ENCODE assay signal across 11 cellular contexts in the genomic region with DNA sequence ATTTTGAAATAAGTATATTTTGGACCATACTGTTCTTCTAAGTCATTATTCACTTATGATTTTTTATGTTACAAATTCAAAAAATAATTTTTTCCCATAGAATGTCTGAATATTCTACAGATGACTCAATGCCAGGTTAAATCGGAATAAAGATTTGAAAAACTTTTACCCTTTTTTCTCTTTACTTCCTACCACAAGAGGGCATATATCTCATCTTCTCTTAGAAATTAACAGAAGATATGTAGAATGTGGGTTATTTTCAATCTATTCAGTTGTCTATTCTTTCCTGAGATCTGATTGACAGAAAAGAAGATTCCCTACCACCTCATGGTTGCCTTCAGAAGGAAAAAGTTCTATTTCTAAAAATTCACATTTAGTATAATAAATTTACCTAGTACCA. TPM values are rescaled to one million over a fixed set of nuclear protein-coding genes. Genes with fewer than 3 reads are reported as not detected.
DNase-seq lines count a peak whose midpoint lies in the region; ATAC-seq, FAIRE-seq and TF ChIP-seq lines count a peak whose summit lies in the region.
"Had no signal": no experiment of that assay in that cellular context is flagged by ENCODE, and none has a peak within 500 bp of the region (broad histone marks: within the 10 kb centered on the region; RNA-seq: fewer than 3 reads in every experiment).

No MANE protein-coding gene starts in this region.

- H3K4me3 ChIP-seq in AG04449 (ENCODE audit: low read depth, low read length), result no peak overlapping the region
- H3K4me3 ChIP-seq in HCT116 (replicated peaks in 1 of 2; ENCODE audit: low read depth in 1 of 2, low read length in 2 of 2), result no peak overlapping the region
- no peak overlapping the region for H3K4me3 ChIP-seq in kidney (ENCODE audit: low read length in 2 of 2)
- H3K4me3 ChIP-seq in upper lobe of left lung, result no peak overlapping the region

- DNase-seq in AG04449 (ENCODE audit: low read depth, low spot score) (no peak), HCT116 (ENCODE audit: low read depth, low spot score) (no peak), kidney (no peak), upper lobe of left lung (no peak), HPDE6-E6E7 (ENCODE audit: extremely low spot score) (no peak), head of caudate nucleus (no peak)
- DNase-seq: caudate nucleus, NCI-H526 had no signal

- H3K9me2 ChIP-seq in HCT116 (ENCODE audit: insufficient read depth), result no peaks in the 10 kb centered on the region

- TF ChIP-seq POLR2A in HCT116 (IDR thresholded peaks at IDR 0.05; ENCODE audit: borderline replicate concordance, extremely low read depth, insufficient read depth, insufficient read length) (no peak), upper lobe of left lung (IDR thresholded peaks at IDR 0.05) (no peak)

- H4K20me1 ChIP-seq in HCT116 (ENCODE audit: insufficient read depth), result no peaks in the 10 kb centered on the region

- H3K4me1 ChIP-seq in HCT116 (ENCODE audit: control insufficient read depth in 1 of 2, insufficient read depth in 2 of 2, low read length in 2 of 2) (peaks cover 0 to under 1% of the 10 kb centered on the region in 2 experiments; a peak in 2 of 4 replicates), kidney (ENCODE audit: control insufficient read depth in 1 of 2, insufficient read depth in 1 of 2, low read depth in 1 of 2, low read length in 2 of 2) (no peaks in the 10 kb centered on the region), upper lobe of left lung (peaks cover 0 to 2% (median under 1%) of the 10 kb centered on the region in 4 donors)

- TF ChIP-seq CTCF in AG04449 (IDR thresholded peaks at IDR 0.05; ENCODE audit: insufficient read depth, low read length, missing control alignments), result peak; percentile 4
- peak in 2 of 3 experiments; percentile 32 to 46; a peak in 3 of 6 replicates for TF ChIP-seq CTCF in HCT116 (IDR thresholded peaks at IDR 0.05 in 2 of 3, conservative IDR thresholded peaks at IDR 0.05 in 1 of 3; ENCODE audit: borderline replicate concordance in 1 of 3, insufficient read depth in 1 of 3, low read depth in 2 of 3, low read length in 2 of 3)
- TF ChIP-seq CTCF in VCaP (conservative IDR thresholded peaks at IDR 0.05), result peak; percentile 58
- TF ChIP-seq CTCF in kidney (IDR thresholded peaks at IDR 0.05; ENCODE audit: borderline replicate concordance, extremely low read depth, insufficient read depth), result peak; percentile 19
- TF ChIP-seq CTCF in upper lobe of left lung (IDR thresholded peaks at IDR 0.05), result no peak

- FAIRE-seq in kidney (lab: Jason Lieb, UNC), result peak; percentile 3
- FAIRE-seq: urothelium cell line had no signal

- H3K9me3 ChIP-seq in HCT116 (ENCODE audit: control insufficient read depth in 1 of 2, insufficient read depth in 1 of 2, low read depth in 1 of 2, low read length in 2 of 2) (no peaks in the 10 kb centered on the region), kidney (ENCODE audit: control insufficient read depth in 1 of 2, low read length in 2 of 2) (no peaks in the 10 kb centered on the region), upper lobe of left lung (no peaks in the 10 kb centered on the region)

- ATAC-seq in HCT116, result no peak
- no peak for ATAC-seq in upper lobe of left lung (ENCODE audit: low FRiP score in 2 of 2)
- ATAC-seq in GM21528 (IDR thresholded peaks at IDR 0.05; ENCODE audit: low FRiP score, unreplicated experiment), result no peak

- intact Hi-C loops in HCT116 (cut with micrococcal nuclease) (loop anchor here (5.0 kb wide), 2 partner anchors 289 to 359 kb away; no protein-coding TSS in a partner anchor), kidney (cut with DNase I) (no loop called here), head of caudate nucleus (cut with DNase I) (no loop called here)

- peak overlapping the region; percentile 63 for H2AFZ ChIP-seq in HCT116 (ENCODE audit: low read depth, low read length, poor library complexity, severe bottlenecking)

- no peak for TF ChIP-seq EP300 in upper lobe of left lung (IDR thresholded peaks at IDR 0.05)

- whole genome bisulfite sequencing in upper lobe of left lung, 2 donors, result 81 to 85% methylated on average over 1 of the region's 1 CpG

- no peak overlapping the region for H3K4me2 ChIP-seq in HCT116 (ENCODE audit: low read length)

- TF ChIP-seq RAD21 in HCT116 (IDR thresholded peaks at IDR 0.05; ENCODE audit: low read depth), result peak; percentile 39

- POLR2A ChIA-PET in AG04449 (lab: Yijun Ruan, JAX) (no interaction called here), HCT116 (lab: Charles Lee) (interaction anchor here (1.3 to 1.5 kb wide), 2 partner anchors 53 to 319 kb away, joined by 3 to 4 read pairs; partner anchors contain the start of gene KITLG)

- RAD21 ChIA-PET in HCT116 (lab: Charles Lee; ENCODE audit: low non-redundant PET in 1 of 2, low total read pairs in 2 of 2, uncharacterized antibody in 2 of 2, unreplicated experiment in 2 of 2), result no interaction called here

- H3K9ac ChIP-seq in HCT116 (ENCODE audit: low read length) (no peak overlapping the region), kidney (ENCODE audit: low read length in 2 of 2) (no peak overlapping the region)

- CTCF ChIA-PET in AG04449 (lab: Yijun Ruan, JAX), result interaction anchor here (0.6 to 2.9 kb wide), 10 partner anchors 10 to 479 kb away, joined by 3 to 22 read pairs (median 3); partner anchors contain the start of gene KITLG
- CTCF ChIA-PET in HCT116 (lab: Charles Lee), result interaction anchor here (1.0 to 1.3 kb wide), 2 partner anchors 15 to 360 kb away, joined by 3 to 7 read pairs; no protein-coding TSS in a partner anchor

- H3K27me3 ChIP-seq in HCT116 (ENCODE audit: insufficient read depth, low read length) (no peaks in the 10 kb centered on the region), upper lobe of left lung (no peaks in the 10 kb centered on the region)

- no peaks in the 10 kb centered on the region for H3K36me3 ChIP-seq in HCT116 (ENCODE audit: control insufficient read depth in 1 of 2, insufficient read depth in 2 of 2, low read length in 2 of 2)
- no peaks in the 10 kb centered on the region for H3K36me3 ChIP-seq in kidney (ENCODE audit: control insufficient read depth in 1 of 2, insufficient read depth in 2 of 2, low read length in 2 of 2)
- H3K36me3 ChIP-seq in upper lobe of left lung, result no peaks in the 10 kb centered on the region

- no TSS peak for BruUV-seq in HCT116 (replicated peaks; lab: Mats Ljungman, UMichigan)

- no peaks in the 10 kb centered on the region for H3K79me2 ChIP-seq in HCT116 (ENCODE audit: insufficient read depth, low read length)

- H3K27ac ChIP-seq in HCT116 (ENCODE audit: low read depth, low read length) (no peak overlapping the region), VCaP (no peak overlapping the region), kidney (ENCODE audit: low read depth in 2 of 2, low read length in 2 of 2) (no peak overlapping the region), upper lobe of left lung (no peak overlapping the region)

TF ChIP-seq in HCT116, 20 proteins besides CTCF, POLR2A, EP300 and RAD21:
- no peak for TF ChIP-seq ZBTB33 (IDR thresholded peaks at IDR 0.05; ENCODE audit: extremely low read depth, insufficient replicate concordance, low read length)
- no peak for TF ChIP-seq ATF3 (IDR thresholded peaks at IDR 0.05)
TF ChIP-seq in HCT116: peak in this region for 0.

RNA-seq across cellular contexts. Expression of gene KITLG, which starts 53.0 kb away (rescaled TPM):
- 570 TPM for total RNA-seq in HCT116 (2021; ENCODE audit: unreplicated experiment)
- polyA plus RNA-seq in HCT116 (2012), result 90.6 and 130 TPM in 2 replicates
- total RNA-seq in kidney, result 125 TPM
- polyA plus RNA-seq in kidney (ENCODE audit: insufficient read depth, low read depth, low replicate concordance), result 17.6 TPM
- total RNA-seq in upper lobe of left lung, result 10 to 100 TPM; 10.2 to 72.7 (median 36.6) TPM

Comparison
In these comparisons a context has a peak if more than half of its experiments do, and no peak if none do; other contexts are left out.
1. CTCF ChIP-seq: peak in AG04449 (single experiment), HCT116 (2 of 3), VCaP (single experiment) and kidney (single experiment); none in upper lobe of left lung (0 of 6).